10 cellular contexts compared by ENCODE assay signal in the genomic region with DNA sequence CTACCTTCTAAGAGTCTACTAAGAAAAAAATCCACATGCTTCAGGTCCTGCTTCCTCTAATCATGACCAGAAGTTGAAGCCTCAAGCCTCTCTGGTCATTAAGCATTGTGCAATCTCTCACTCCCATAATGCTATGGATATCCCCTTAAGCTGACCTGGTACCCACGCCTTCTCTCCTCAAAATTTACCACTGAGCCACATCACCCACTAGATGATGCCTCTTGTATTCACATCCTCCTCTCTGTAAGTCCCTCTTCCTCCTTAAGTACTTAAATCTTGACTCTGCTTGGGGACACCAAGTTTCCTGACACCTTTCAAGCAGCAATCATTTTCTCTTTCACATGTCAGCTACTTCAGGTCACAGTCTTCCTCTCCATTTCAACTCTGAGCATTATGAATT. TPM values are rescaled to one million over a fixed set of nuclear protein-coding genes. Genes with fewer than 3 reads are reported as not detected.
DNase-seq lines count a peak whose midpoint lies in the region; ATAC-seq, FAIRE-seq and TF ChIP-seq lines count a peak whose summit lies in the region.
"Had no signal": no experiment of that assay in that cellular context is flagged by ENCODE, and none has a peak within 500 bp of the region (broad histone marks: within the 10 kb centered on the region; RNA-seq: fewer than 3 reads in every experiment).

No MANE protein-coding gene starts in this region.

- TF ChIP-seq RAD21 in GM12878 (IDR thresholded peaks at IDR 0.05; ENCODE audit: insufficient read depth, low read depth, low read length), result no peak

- no peaks in the 10 kb centered on the region for H3K9me3 ChIP-seq in GM12878 (replicated peaks; ENCODE audit: control insufficient read depth, insufficient read depth, low read length)

- RAD21 ChIA-PET in GM12878 (lab: Charles Lee; ENCODE audit: unreplicated experiment), result no interaction called here

- CTCF ChIA-PET in GM12878 (lab: Yijun Ruan, JAX), result interaction anchor here (0.7 to 4.1 kb wide), 3 partner anchors 10 to 44 kb away, joined by 3 to 14 read pairs (median 12); no protein-coding TSS in a partner anchor

- intact Hi-C loops in GM12878 (cut with micrococcal nuclease; ENCODE audit: unreplicated experiment) (no loop called here), left ventricle myocardium superior (cut with micrococcal nuclease) (no loop called here), posterior cingulate gyrus (cut with DNase I) (no loop called here)

- no peaks in the 10 kb centered on the region for H3K27me3 ChIP-seq in GM12878 (replicated peaks in 1 of 2; ENCODE audit: control insufficient read depth in 2 of 2, insufficient read depth in 2 of 2, low read length in 1 of 2)

- ATAC-seq in GM18867 (IDR thresholded peaks at IDR 0.05; ENCODE audit: unreplicated experiment), result peak; percentile 96
- ATAC-seq in GM21526 (IDR thresholded peaks at IDR 0.05; ENCODE audit: low FRiP score, unreplicated experiment), result peak; percentile 72
- peak; percentile 80 for ATAC-seq in HG03135 (IDR thresholded peaks at IDR 0.05; ENCODE audit: unreplicated experiment)
- peak; percentile 85 for ATAC-seq in GM12878
- no peak for ATAC-seq in left ventricle myocardium superior

- FAIRE-seq in GM12878 (lab: Jason Lieb, UNC), result peak; percentile 61
- FAIRE-seq: TTC549 had no signal

- H3K79me2 ChIP-seq in GM12878 (ENCODE audit: control insufficient read depth, insufficient read depth, low read length), result no peaks in the 10 kb centered on the region

- peak overlapping the region; percentile 74 for H3K4me2 ChIP-seq in GM12878 (ENCODE audit: control insufficient read depth, insufficient read depth)

- no peaks in the 10 kb centered on the region for H4K20me1 ChIP-seq in GM12878 (ENCODE audit: control insufficient read depth, insufficient read depth)

- no peak for TF ChIP-seq EP300 in GM12878 (IDR thresholded peaks at IDR 0.05; ENCODE audit: borderline replicate concordance in 1 of 2, control insufficient read depth in 1 of 2, low read depth in 2 of 2, low read length in 2 of 2)

- POLR2A ChIA-PET in GM12878 (lab: Charles Lee), result no interaction called here

- WGBS in GM12878 (ENCODE audit: insufficient coverage, insufficient replicate concordance, low lambda C conversion rate, missing lambda C conversion rate), result 0% methylated on average over 1 of the region's 1 CpG

- H3K36me3 ChIP-seq in GM12878 (ENCODE audit: control insufficient read depth in 2 of 2, insufficient read depth in 2 of 2, low read length in 1 of 2), result no peaks in the 10 kb centered on the region

- peak overlapping the region; percentile 19 for H2AFZ ChIP-seq in GM12878 (ENCODE audit: control insufficient read depth, low read depth, low read length)

- TF ChIP-seq CTCF in GM12878 (IDR thresholded peaks at IDR 0.05 in 2 of 3, conservative IDR thresholded peaks at IDR 0.05 in 1 of 3; ENCODE audit: control insufficient read depth in 2 of 3, extremely low read depth in 1 of 3, insufficient read depth in 1 of 3, low read depth in 3 of 3, low read length in 3 of 3), result no peak

- no TSS peak for BruUV-seq in GM12878 (replicated peaks; lab: Mats Ljungman, UMichigan)

- SMC1A ChIA-PET in GM12878 (lab: Charles Lee; ENCODE audit: uncharacterized antibody, unreplicated experiment), result interaction anchor here (0.5 to 1.3 kb wide), 2 partner anchors 45 to 1816 kb away, joined by 3 to 5 read pairs; no protein-coding TSS in a partner anchor

- in situ Hi-C loops in GM12878 (cut with MboI), result loop anchor here (25.0 kb wide), 1 partner anchor 1377 kb away; a partner anchor contains a TSS

- H3K4me1 ChIP-seq in GM12878 (ENCODE audit: control insufficient read depth, insufficient read depth, low read length), result peaks cover 5% of the 10 kb centered on the region; the same call in 1 of the 2 replicates

- TF ChIP-seq POLR2A in GM12878 (IDR thresholded peaks at IDR 0.05; ENCODE audit: low read depth, low read length), result no peak

- no peak for DNase-seq in GM12878 (ENCODE audit: low read depth, low spot score)
- DNase-seq in inferior parietal cortex (ENCODE audit: extremely low spot score), result no peak
- DNase-seq in left ventricle myocardium superior, result no peak
- DNase-seq in NCI-H774 (lab: John Stamatoyannopoulos, UW), result no peak
- DNase-seq in posterior cingulate gyrus, result no peak
- DNase-seq: activated naive CD4-positive, alpha-beta T cell treated with anti-CD3 and anti-CD28 coated beads, Interleukin-2, amount 10 ng/mL, durations not matched to agents 7 days and 5 days had no signal

- H3K4me3 ChIP-seq in GM12878, result no peak overlapping the region

- H3K27ac ChIP-seq in GM12878 (ENCODE audit: control insufficient read depth, insufficient read depth), result no peak overlapping the region

- no peak overlapping the region for H3K9ac ChIP-seq in GM12878 (ENCODE audit: control insufficient read depth, insufficient read depth, low read length)

TF ChIP-seq in GM12878, 131 proteins besides CTCF, POLR2A, EP300 and RAD21 (continues in another document):
- TF ChIP-seq CEBPB (IDR thresholded peaks at IDR 0.05; ENCODE audit: borderline replicate concordance in 1 of 2, low read depth in 2 of 2, low read length in 2 of 2) (peak in 1 of 2 experiments; percentile 42; a peak in 1 of 4 replicates), SPI1 (IDR thresholded peaks at IDR 0.05; ENCODE audit: borderline replicate concordance, insufficient read depth, low read depth, low read length) (peak; percentile 25; the same call in 1 of the 2 replicates), HDGF (IDR thresholded peaks at IDR 0.05) (no peak), ATF7 (IDR thresholded peaks at IDR 0.05; ENCODE audit: low read depth) (peak; percentile 19; the same call in 1 of the 2 replicates), TBL1XR1 (IDR thresholded peaks at IDR 0.05; ENCODE audit: low read depth, low read length) (no peak)
- TF ChIP-seq, protein P1, sequence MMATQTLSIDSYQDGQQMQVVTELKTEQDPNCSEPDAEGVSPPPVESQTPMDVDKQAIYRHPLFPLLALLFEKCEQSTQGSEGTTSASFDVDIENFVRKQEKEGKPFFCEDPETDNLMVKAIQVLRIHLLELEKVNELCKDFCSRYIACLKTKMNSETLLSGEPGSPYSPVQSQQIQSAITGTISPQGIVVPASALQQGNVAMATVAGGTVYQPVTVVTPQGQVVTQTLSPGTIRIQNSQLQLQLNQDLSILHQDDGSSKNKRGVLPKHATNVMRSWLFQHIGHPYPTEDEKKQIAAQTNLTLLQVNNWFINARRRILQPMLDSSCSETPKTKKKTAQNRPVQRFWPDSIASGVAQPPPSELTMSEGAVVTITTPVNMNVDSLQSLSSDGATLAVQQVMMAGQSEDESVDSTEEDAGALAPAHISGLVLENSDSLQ (IDR thresholded peaks at IDR 0.05), result peak; percentile 23; the same call in 1 of the 2 replicates

RNA-seq across cellular contexts. Expression of a gene that starts 9.8 kb away (rescaled TPM):
- total RNA-seq in GM12878 (2013; cell fraction: nucleolus; rRNA removed), result 11.8 and 11.9 TPM in 2 replicates
- 1.6 and 3.0 TPM in 2 replicates for total RNA-seq in GM12878 (2014; rRNA removed)
- total RNA-seq in GM12878 (2014; rRNA removed; fragmentation: Illumina TruSeq; extraction: Trizol), result 1.9 and 2.7 TPM in 2 replicates
- total RNA-seq in GM12878 (2021), result 2.6 TPM in 2 replicates
- polyA plus RNA-seq in GM12878 (2011; ENCODE audit: low read depth), result 0.68 TPM
- 1.7 and 2.2 TPM in 2 replicates for polyA plus RNA-seq in GM12878 (2011; rRNA removed)
- 0.43 and 0.66 TPM in 2 replicates for polyA plus RNA-seq in GM12878 (2011; cell fraction: cytosol; rRNA removed)
- 0.78 and 0.91 TPM in 2 replicates for polyA plus RNA-seq in GM12878 (2011; cell fraction: nucleus; rRNA removed)
- 1.5 and 1.6 TPM in 2 replicates for polyA plus RNA-seq in GM12878 (2012)
- 1.8 and 1.9 TPM in 2 replicates for polyA plus RNA-seq in GM12878 (2014; fragmentation: Illumina TruSeq; extraction: Trizol)
- 1 to 10 TPM in 1 of 2 experiments, under 1 TPM in 1; 0.90 to 1.1 TPM for polyA plus RNA-seq in GM12878 (2014; fragmentation: Nextera tagmentation; extraction: Ambion mirVana)
- polyA plus RNA-seq in GM12878 (2014; rRNA removed), result 1.3 and 1.4 TPM in 2 replicates
- 1 to 10 TPM; 2.3 to 2.9 TPM for polyA plus RNA-seq in GM12878 (2016; fragmentation: Nextera tagmentation; extraction: Ambion mirVana)
- polyA minus RNA-seq in GM12878 (2011; rRNA and poly(A)+ RNA removed), result 1.4 and 1.9 TPM in 2 replicates
- 0.62 TPM in 1 of 2 replicates, not detected in the other for polyA minus RNA-seq in GM12878 (2011; cell fraction: cytosol; rRNA and poly(A)+ RNA removed)
- polyA minus RNA-seq in GM12878 (2011; cell fraction: nucleus; rRNA and poly(A)+ RNA removed), result 2.7 and 4.2 TPM in 2 replicates
- total RNA-seq in left ventricle myocardium superior, result 1.8 TPM

RNA-seq across cellular contexts. Expression of a gene that starts 11.1 kb away (rescaled TPM):
- total RNA-seq in GM12878 (2013; cell fraction: nucleolus; rRNA removed), result 57.1 and 57.4 TPM in 2 replicates
- 10.8 and 14.5 TPM in 2 replicates for total RNA-seq in GM12878 (2014; rRNA removed)
- 11.6 and 16.9 TPM in 2 replicates for total RNA-seq in GM12878 (2014; rRNA removed; fragmentation: Illumina TruSeq; extraction: Trizol)
- 8.6 and 11.1 TPM in 2 replicates for total RNA-seq in GM12878 (2021)
- 4.0 TPM for polyA plus RNA-seq in GM12878 (2011; ENCODE audit: low read depth)
- 16.7 and 26.5 TPM in 2 replicates for polyA plus RNA-seq in GM12878 (2011; rRNA removed)
- polyA plus RNA-seq in GM12878 (2011; cell fraction: cytosol; rRNA removed), result 6.8 and 7.1 TPM in 2 replicates
- 8.1 and 10.5 TPM in 2 replicates for polyA plus RNA-seq in GM12878 (2011; cell fraction: nucleus; rRNA removed)
- polyA plus RNA-seq in GM12878 (2012), result 8.7 and 11.3 TPM in 2 replicates
- 12.6 and 16.6 TPM in 2 replicates for polyA plus RNA-seq in GM12878 (2014; fragmentation: Illumina TruSeq; extraction: Trizol)
- 1 to 10 TPM; 4.4 to 6.3 TPM for polyA plus RNA-seq in GM12878 (2014; fragmentation: Nextera tagmentation; extraction: Ambion mirVana)
- 5.8 and 9.0 TPM in 2 replicates for polyA plus RNA-seq in GM12878 (2014; rRNA removed)
- 10 to 100 TPM; 17.4 to 17.8 TPM for polyA plus RNA-seq in GM12878 (2016; fragmentation: Nextera tagmentation; extraction: Ambion mirVana)
- polyA minus RNA-seq in GM12878 (2011; rRNA and poly(A)+ RNA removed), result 23.5 and 30.6 TPM in 2 replicates
- polyA minus RNA-seq in GM12878 (2011; cell fraction: cytosol; rRNA and poly(A)+ RNA removed), result 4.7 and 8.3 TPM in 2 replicates
- polyA minus RNA-seq in GM12878 (2011; cell fraction: nucleus; rRNA and poly(A)+ RNA removed), result 16.4 and 21.6 TPM in 2 replicates
- total RNA-seq in left ventricle myocardium superior, result 6.4 TPM
